Comparison of ENCODE assay signal across 1 cellular context in the genomic region with DNA sequence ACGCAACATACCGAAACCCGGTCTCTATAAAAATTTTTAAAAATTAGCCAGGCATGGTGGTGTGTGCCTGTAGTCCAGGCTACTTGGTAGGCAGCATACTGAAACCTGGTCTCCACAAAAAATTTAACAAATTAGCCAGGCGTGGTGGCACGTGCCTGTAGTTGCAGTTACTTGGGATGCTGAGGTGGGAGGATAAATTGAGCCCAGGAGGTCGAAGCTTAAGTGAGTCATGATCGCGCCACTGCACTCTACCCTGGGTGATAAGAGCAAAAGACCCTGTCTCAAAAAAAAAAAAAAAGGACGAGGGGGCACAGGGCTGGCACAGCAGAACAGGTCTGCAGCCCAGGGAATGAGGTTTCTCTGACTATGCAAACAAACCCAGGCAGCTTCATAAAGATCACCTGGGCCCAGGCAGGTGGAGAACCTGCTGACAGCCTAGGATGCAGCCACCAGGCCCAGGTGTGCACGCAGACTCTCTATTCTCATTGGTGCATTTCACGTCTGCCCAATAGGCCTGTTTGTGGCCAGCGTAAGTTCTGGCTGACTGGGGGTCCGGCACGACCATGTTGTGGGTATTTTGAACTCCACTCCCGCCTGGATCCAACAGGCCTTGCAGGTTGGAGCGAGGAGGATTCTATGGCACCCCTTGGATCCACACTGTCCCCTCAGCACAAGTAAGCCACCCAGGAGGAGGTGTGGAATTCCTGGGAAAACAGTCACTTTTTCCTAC.
TF ChIP-seq lines count a peak whose summit lies in the region.

No MANE protein-coding gene starts in this region.

TF ChIP-seq in GM23338, 12 proteins besides CTCF, POLR2A, EP300 and RAD21 (continued from another document):
- TF ChIP-seq, protein P1, sequence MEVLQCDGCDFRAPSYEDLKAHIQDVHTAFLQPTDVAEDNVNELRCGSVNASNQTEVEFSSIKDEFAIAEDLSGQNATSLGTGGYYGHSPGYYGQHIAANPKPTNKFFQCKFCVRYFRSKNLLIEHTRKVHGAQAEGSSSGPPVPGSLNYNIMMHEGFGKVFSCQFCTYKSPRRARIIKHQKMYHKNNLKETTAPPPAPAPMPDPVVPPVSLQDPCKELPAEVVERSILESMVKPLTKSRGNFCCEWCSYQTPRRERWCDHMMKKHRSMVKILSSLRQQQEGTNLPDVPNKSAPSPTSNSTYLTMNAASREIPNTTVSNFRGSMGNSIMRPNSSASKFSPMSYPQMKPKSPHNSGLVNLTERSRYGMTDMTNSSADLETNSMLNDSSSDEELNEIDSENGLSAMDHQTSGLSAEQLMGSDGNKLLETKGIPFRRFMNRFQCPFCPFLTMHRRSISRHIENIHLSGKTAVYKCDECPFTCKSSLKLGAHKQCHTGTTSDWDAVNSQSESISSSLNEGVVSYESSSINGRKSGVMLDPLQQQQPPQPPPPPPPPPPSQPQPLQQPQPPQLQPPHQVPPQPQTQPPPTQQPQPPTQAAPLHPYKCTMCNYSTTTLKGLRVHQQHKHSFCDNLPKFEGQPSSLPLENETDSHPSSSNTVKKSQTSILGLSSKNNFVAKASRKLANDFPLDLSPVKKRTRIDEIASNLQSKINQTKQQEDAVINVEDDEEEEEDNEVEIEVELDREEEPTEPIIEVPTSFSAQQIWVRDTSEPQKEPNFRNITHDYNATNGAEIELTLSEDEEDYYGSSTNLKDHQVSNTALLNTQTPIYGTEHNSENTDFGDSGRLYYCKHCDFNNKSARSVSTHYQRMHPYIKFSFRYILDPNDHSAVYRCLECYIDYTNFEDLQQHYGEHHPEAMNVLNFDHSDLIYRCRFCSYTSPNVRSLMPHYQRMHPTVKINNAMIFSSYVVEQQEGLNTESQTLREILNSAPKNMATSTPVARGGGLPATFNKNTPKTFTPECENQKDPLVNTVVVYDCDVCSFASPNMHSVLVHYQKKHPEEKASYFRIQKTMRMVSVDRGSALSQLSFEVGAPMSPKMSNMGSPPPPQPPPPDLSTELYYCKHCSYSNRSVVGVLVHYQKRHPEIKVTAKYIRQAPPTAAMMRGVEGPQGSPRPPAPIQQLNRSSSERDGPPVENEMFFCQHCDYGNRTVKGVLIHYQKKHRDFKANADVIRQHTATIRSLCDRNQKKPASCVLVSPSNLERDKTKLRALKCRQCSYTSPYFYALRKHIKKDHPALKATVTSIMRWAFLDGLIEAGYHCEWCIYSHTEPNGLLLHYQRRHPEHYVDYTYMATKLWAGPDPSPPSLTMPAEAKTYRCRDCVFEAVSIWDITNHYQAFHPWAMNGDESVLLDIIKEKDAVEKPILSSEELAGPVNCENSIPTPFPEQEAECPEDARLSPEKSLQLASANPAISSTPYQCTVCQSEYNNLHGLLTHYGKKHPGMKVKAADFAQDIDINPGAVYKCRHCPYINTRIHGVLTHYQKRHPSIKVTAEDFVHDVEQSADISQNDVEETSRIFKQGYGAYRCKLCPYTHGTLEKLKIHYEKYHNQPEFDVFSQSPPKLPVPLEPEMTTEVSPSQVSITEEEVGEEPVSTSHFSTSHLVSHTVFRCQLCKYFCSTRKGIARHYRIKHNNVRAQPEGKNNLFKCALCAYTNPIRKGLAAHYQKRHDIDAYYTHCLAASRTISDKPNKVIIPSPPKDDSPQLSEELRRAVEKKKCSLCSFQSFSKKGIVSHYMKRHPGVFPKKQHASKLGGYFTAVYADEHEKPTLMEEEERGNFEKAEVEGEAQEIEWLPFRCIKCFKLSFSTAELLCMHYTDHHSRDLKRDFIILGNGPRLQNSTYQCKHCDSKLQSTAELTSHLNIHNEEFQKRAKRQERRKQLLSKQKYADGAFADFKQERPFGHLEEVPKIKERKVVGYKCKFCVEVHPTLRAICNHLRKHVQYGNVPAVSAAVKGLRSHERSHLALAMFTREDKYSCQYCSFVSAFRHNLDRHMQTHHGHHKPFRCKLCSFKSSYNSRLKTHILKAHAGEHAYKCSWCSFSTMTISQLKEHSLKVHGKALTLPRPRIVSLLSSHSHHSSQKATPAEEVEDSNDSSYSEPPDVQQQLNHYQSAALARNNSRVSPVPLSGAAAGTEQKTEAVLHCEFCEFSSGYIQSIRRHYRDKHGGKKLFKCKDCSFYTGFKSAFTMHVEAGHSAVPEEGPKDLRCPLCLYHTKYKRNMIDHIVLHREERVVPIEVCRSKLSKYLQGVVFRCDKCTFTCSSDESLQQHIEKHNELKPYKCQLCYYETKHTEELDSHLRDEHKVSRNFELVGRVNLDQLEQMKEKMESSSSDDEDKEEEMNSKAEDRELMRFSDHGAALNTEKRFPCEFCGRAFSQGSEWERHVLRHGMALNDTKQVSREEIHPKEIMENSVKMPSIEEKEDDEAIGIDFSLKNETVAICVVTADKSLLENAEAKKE (CRISPR knock-in tag; IDR thresholded peaks at IDR 0.05): no peak
- TF ChIP-seq ZNF331 (CRISPR knock-in tag; IDR thresholded peaks at IDR 0.05; ENCODE audit: low read depth): no peak
- no peak for TF ChIP-seq CREB1 (CRISPR knock-in tag; IDR thresholded peaks at IDR 0.05; ENCODE audit: low read depth)
- TF ChIP-seq EZH2 (IDR thresholded peaks at IDR 0.05; ENCODE audit: low read depth, unreplicated experiment): no peak
- TF ChIP-seq, protein P2, sequence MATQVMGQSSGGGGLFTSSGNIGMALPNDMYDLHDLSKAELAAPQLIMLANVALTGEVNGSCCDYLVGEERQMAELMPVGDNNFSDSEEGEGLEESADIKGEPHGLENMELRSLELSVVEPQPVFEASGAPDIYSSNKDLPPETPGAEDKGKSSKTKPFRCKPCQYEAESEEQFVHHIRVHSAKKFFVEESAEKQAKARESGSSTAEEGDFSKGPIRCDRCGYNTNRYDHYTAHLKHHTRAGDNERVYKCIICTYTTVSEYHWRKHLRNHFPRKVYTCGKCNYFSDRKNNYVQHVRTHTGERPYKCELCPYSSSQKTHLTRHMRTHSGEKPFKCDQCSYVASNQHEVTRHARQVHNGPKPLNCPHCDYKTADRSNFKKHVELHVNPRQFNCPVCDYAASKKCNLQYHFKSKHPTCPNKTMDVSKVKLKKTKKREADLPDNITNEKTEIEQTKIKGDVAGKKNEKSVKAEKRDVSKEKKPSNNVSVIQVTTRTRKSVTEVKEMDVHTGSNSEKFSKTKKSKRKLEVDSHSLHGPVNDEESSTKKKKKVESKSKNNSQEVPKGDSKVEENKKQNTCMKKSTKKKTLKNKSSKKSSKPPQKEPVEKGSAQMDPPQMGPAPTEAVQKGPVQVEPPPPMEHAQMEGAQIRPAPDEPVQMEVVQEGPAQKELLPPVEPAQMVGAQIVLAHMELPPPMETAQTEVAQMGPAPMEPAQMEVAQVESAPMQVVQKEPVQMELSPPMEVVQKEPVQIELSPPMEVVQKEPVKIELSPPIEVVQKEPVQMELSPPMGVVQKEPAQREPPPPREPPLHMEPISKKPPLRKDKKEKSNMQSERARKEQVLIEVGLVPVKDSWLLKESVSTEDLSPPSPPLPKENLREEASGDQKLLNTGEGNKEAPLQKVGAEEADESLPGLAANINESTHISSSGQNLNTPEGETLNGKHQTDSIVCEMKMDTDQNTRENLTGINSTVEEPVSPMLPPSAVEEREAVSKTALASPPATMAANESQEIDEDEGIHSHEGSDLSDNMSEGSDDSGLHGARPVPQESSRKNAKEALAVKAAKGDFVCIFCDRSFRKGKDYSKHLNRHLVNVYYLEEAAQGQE (IDR thresholded peaks at IDR 0.05; ENCODE audit: unreplicated experiment): no peak
TF ChIP-seq in GM23338: peak in this region for 0.
